Comparison of ENCODE assay signal across 18 cellular contexts in genomic region chr2:26702025-26702424, GRCh38. TPM values are rescaled to one million over a fixed set of nuclear protein-coding genes. Genes with fewer than 3 reads are reported as not detected.
"Had no signal": no experiment of that assay in that cellular context is flagged by ENCODE, and none has a peak within 500 bp of the region (broad histone marks: within the 10 kb centered on the region; RNA-seq: fewer than 3 reads in every experiment).

No MANE protein-coding gene starts in this region.

- H3K36me3 ChIP-seq: sigmoid colon, uterus had no signal

- H3K4me3 ChIP-seq: body of pancreas, psoas muscle, sigmoid colon, uterus had no signal

- ATAC-seq: activated T-helper 17 cell treated with anti-CD3 and anti-CD28 coated beads, Interleukin-2, amount 50 U/mL, for 72 hours; body of pancreas; psoas muscle; stimulated activated naive CD8-positive, alpha-beta T cell treated with anti-CD3 and anti-CD28 coated beads, Interleukin-15, Interleukin-2, amounts not matched to agents 100 U/mL and 50 U/mL, for 24 hours; T-helper 17 cell had no signal

- DNase-seq: activated CD4-positive, alpha-beta T cell treated with anti-CD3 and anti-CD28 coated beads, Interleukin-2, amount 10 ng/mL, durations not matched to agents 7 days and 5 days; activated CD4-positive, CD25-positive, alpha-beta regulatory T cell; activated naive CD4-positive, alpha-beta T cell treated with anti-CD3 and anti-CD28 coated beads, Interleukin-2, amount 10 ng/mL, durations not matched to agents 7 days and 5 days; activated T-cell treated with anti-CD3 and anti-CD28 coated beads for 4 hours; amniotic stem cell; body of pancreas; endodermal cell; hypothalamus; occipital lobe; psoas muscle; sigmoid colon; stimulated activated CD4-positive, alpha-beta T cell treated with anti-CD3 and anti-CD28 coated beads, Interleukin-2, amount 100 ng/mL, for 48 hours; stimulated activated naive CD8-positive, alpha-beta T cell treated with anti-CD3 and anti-CD28 coated beads, Interleukin-15, Interleukin-2, amounts not matched to agents 100 U/mL and 50 U/mL, for 24 hours; T-helper 17 cell; uterus had no signal

- H3K9me3 ChIP-seq: body of pancreas, psoas muscle, sigmoid colon, uterus had no signal

- H3K27me3 ChIP-seq: body of pancreas, sigmoid colon, uterus had no signal

- H3K4me1 ChIP-seq: psoas muscle, uterus had no signal

- H3K27ac ChIP-seq: psoas muscle, sigmoid colon, uterus had no signal

RNA-seq across cellular contexts. Expression of gene KCNK3, which starts 9.5 kb away (rescaled TPM):
- total RNA-seq: activated CD4-positive, alpha-beta T cell treated with anti-CD3 and anti-CD28 coated beads, Interleukin-2, amount 10 ng/mL, durations not matched to agents 7 days and 5 days; activated CD8-positive, alpha-beta memory T cell treated with anti-CD3 and anti-CD28 coated beads for 36 hours; activated T-helper 17 cell treated with anti-CD3 and anti-CD28 coated beads, Interleukin-2, amount 50 U/mL, for 72 hours; endodermal cell; lung microvascular endothelial cell; T-helper 17 cell had no signal
